ENCODE assay signal across 9 cellular contexts in the genomic region with DNA sequence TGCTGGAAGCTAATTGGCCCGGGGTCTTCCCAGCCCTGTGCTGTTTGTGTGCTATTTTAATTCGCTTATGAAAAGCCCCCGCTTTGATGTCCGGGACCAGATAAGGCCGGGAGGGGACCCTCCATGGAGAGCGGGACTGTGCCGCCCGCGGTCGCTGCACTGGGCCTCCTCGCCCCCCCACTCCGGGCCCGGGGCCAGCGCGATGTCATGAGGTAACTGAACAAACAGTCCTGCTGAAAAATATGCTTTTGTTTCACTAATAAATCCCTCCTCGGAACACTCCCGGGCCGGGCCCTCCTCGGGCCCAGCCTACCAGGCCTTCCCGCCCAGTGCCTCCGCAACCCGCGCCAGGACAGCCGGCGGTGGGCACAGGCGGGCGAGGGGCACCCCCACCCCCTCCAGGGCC.
DNase-seq lines count a peak whose midpoint lies in the region; ATAC-seq and TF ChIP-seq lines count a peak whose summit lies in the region.
"Had no signal": no experiment of that assay in that cellular context is flagged by ENCODE, and none has a peak within 500 bp of the region (broad histone marks: within the 10 kb centered on the region; RNA-seq: fewer than 3 reads in every experiment).

No MANE protein-coding gene starts in this region.

- H3K27ac ChIP-seq in SK-N-SH (ENCODE audit: low read depth in 2 of 2, low read length in 1 of 2) (no peak overlapping the region), lower lobe of right lung (peak overlapping the region; percentile 61), tibial artery (no peak overlapping the region), GM23338 (ENCODE audit: low read depth) (no peak overlapping the region)

- no peak overlapping the region for H3K27ac Mint-ChIP-seq in GM23338
- H3K27ac Mint-ChIP-seq: activated T-helper 2 cell treated with anti-CD3 and anti-CD28 coated beads, Interferon-gamma antibody, Interleukin-2, Interleukin-4, amounts not matched to agents 10 μg/mL and 5 μg/mL and 100 μg/mL, durations not matched to agents 14 hours and 24 hours and 36 hours had no signal

- H2AFZ ChIP-seq in SK-N-SH (ENCODE audit: low read depth), result no peak overlapping the region
- no peak overlapping the region for H2AFZ ChIP-seq in GM23338

- ATAC-seq in SK-N-SH treated with all-trans-retinoic acid at 6 μM for 48 hours (no peak), lower lobe of right lung (peak; percentile 79 to 83), GM23338 (no peak), GM18517 (IDR thresholded peaks at IDR 0.05; ENCODE audit: unreplicated experiment) (no peak), GM18870 (IDR thresholded peaks at IDR 0.05; ENCODE audit: unreplicated experiment) (no peak)

- no peak overlapping the region for H3K9ac ChIP-seq in SK-N-SH

- POLR2A ChIA-PET in SK-N-SH (lab: Yijun Ruan, JAX), result no interaction called here

- peaks cover 23% of the 10 kb centered on the region for H3K4me1 Mint-ChIP-seq in GM23338

- TF ChIP-seq CTCF in SK-N-SH (IDR thresholded peaks at IDR 0.05), result no peak
- TF ChIP-seq CTCF in lower lobe of right lung (IDR thresholded peaks at IDR 0.05), result no peak
- TF ChIP-seq CTCF in tibial artery (IDR thresholded peaks at IDR 0.05), result no peak
- TF ChIP-seq CTCF in GM23338 (conservative IDR thresholded peaks at IDR 0.05; ENCODE audit: low read depth in 2 of 2), result no peak

- H3K4me3 Mint-ChIP-seq in GM23338, result no peak overlapping the region

- H3K9me3 ChIP-seq in SK-N-SH, result no peaks in the 10 kb centered on the region
- H3K9me3 ChIP-seq in lower lobe of right lung, result no peaks in the 10 kb centered on the region
- H3K9me3 ChIP-seq in tibial artery, result peaks cover 0 to 5% (median 0%) of the 10 kb centered on the region in 3 donors

- peaks cover 0 to 5% of the 10 kb centered on the region in 2 experiments; a peak in 1 of 4 replicates for H3K4me1 ChIP-seq in SK-N-SH (ENCODE audit: control insufficient read depth in 1 of 2, insufficient read depth in 2 of 2, low read depth in 1 of 2, low read length in 1 of 2)
- H3K4me1 ChIP-seq in lower lobe of right lung, result peaks cover 34% of the 10 kb centered on the region
- H3K4me1 ChIP-seq in tibial artery, result peaks cover 0 to 26% (median 9%) of the 10 kb centered on the region in 4 donors
- no peaks in the 10 kb centered on the region; the same call in 1 of the 2 replicates for H3K4me1 ChIP-seq in GM23338 (ENCODE audit: insufficient read depth)

- no peaks in the 10 kb centered on the region for H4K20me1 ChIP-seq in SK-N-SH (ENCODE audit: insufficient read depth)
- no peaks in the 10 kb centered on the region for H4K20me1 ChIP-seq in GM23338 (replicated peaks; ENCODE audit: insufficient read depth)

- TF ChIP-seq EP300 in SK-N-SH (IDR thresholded peaks at IDR 0.05; ENCODE audit: borderline replicate concordance in 1 of 2, low read depth in 1 of 2, low read length in 1 of 2), result no peak

- H3F3A ChIP-seq in SK-N-SH (replicated peaks; ENCODE audit: insufficient read depth), result no peaks in the 10 kb centered on the region
- H3F3A ChIP-seq in GM23338 (replicated peaks; ENCODE audit: low read depth), result no peaks in the 10 kb centered on the region

- no peak for TF ChIP-seq RAD21 in SK-N-SH (IDR thresholded peaks at IDR 0.05; ENCODE audit: low read length)

- H3K27me3 Mint-ChIP-seq in GM23338 (ENCODE audit: insufficient read depth, low read depth, poor library complexity), result peaks cover 43% of the 10 kb centered on the region

- H3K36me3 ChIP-seq in SK-N-SH (replicated peaks in 1 of 2; ENCODE audit: control insufficient read depth in 1 of 2, insufficient read depth in 2 of 2, low read length in 1 of 2) (no peaks in the 10 kb centered on the region), lower lobe of right lung (no peaks in the 10 kb centered on the region), tibial artery (no peaks in the 10 kb centered on the region), GM23338 (ENCODE audit: insufficient read depth) (no peaks in the 10 kb centered on the region)

- H3K27me3 ChIP-seq in SK-N-SH (ENCODE audit: insufficient read depth), result no peaks in the 10 kb centered on the region
- H3K27me3 ChIP-seq in lower lobe of right lung (ENCODE audit: low read depth), result no peaks in the 10 kb centered on the region
- H3K27me3 ChIP-seq in tibial artery, result peaks cover 0 to 40% of the 10 kb centered on the region in 2 donors
- peaks cover 12% of the 10 kb centered on the region for H3K27me3 ChIP-seq in GM23338 (ENCODE audit: insufficient read depth)

- H3K36me3 Mint-ChIP-seq in GM23338 (ENCODE audit: low read depth), result no peaks in the 10 kb centered on the region; the same call in 2 of the 3 replicates

- CTCF ChIA-PET in SK-N-SH (lab: Yijun Ruan, JAX), result interaction anchor here (0.9 kb wide), 1 partner anchor 387 kb away, joined by 3 read pairs; no protein-coding TSS in a partner anchor

- H3K9me3 Mint-ChIP-seq in GM23338, result no peaks in the 10 kb centered on the region
- H3K9me3 Mint-ChIP-seq: activated T-helper 2 cell treated with anti-CD3 and anti-CD28 coated beads, Interferon-gamma antibody, Interleukin-2, Interleukin-4, amounts not matched to agents 10 μg/mL and 5 μg/mL and 100 μg/mL, durations not matched to agents 14 hours and 24 hours and 36 hours had no signal

- no peaks in the 10 kb centered on the region for H3K9me2 ChIP-seq in SK-N-SH
- H3K9me2 ChIP-seq in GM23338 (ENCODE audit: insufficient read depth), result no peaks in the 10 kb centered on the region

- no peak overlapping the region for H3K4me2 ChIP-seq in SK-N-SH
- no peak overlapping the region for H3K4me2 ChIP-seq in GM23338

- intact Hi-C loops in lower lobe of right lung (cut with DNase I), result no loop called here
- intact Hi-C loops in tibial artery (cut with DNase I; ENCODE audit: low total_unique reads), result no loop called here

- no peaks in the 10 kb centered on the region for H3K79me2 ChIP-seq in SK-N-SH (ENCODE audit: insufficient read depth)
- no peaks in the 10 kb centered on the region for H3K79me2 ChIP-seq in GM23338 (replicated peaks; ENCODE audit: insufficient read depth)

- 29% methylated on average over 19 of the region's 27 CpGs for WGBS in SK-N-SH (ENCODE audit: low lambda C conversion rate)

- H3K4me3 ChIP-seq in SK-N-SH (ENCODE audit: low read depth in 2 of 2, low read length in 1 of 2) (no peak overlapping the region), lower lobe of right lung (peak overlapping the region; percentile 29), tibial artery (no peak overlapping the region), GM23338 (no peak overlapping the region)

- DNase-seq in SK-N-SH (peak; percentile 67), dermis blood vessel endothelial cell (peak; percentile 12), lower lobe of right lung (peak; percentile 84), tibial artery (peak; percentile 71 to 75), GM23338 (ENCODE audit: low spot score) (no peak)

TF ChIP-seq in SK-N-SH, 30 proteins besides CTCF, POLR2A, EP300 and RAD21 (continues in another document):
- TF ChIP-seq MXI1 (IDR thresholded peaks at IDR 0.05; ENCODE audit: low read depth, low read length) (no peak), RFX5 (IDR thresholded peaks at IDR 0.05; ENCODE audit: low read length) (no peak), CHD2 (IDR thresholded peaks at IDR 0.05; ENCODE audit: low read length, partially characterized antibody) (no peak), ELF1 (IDR thresholded peaks at IDR 0.05) (no peak), FOXJ3 (CRISPR knock-in tag; IDR thresholded peaks at IDR 0.05) (no peak)
- TF ChIP-seq, protein P1, sequence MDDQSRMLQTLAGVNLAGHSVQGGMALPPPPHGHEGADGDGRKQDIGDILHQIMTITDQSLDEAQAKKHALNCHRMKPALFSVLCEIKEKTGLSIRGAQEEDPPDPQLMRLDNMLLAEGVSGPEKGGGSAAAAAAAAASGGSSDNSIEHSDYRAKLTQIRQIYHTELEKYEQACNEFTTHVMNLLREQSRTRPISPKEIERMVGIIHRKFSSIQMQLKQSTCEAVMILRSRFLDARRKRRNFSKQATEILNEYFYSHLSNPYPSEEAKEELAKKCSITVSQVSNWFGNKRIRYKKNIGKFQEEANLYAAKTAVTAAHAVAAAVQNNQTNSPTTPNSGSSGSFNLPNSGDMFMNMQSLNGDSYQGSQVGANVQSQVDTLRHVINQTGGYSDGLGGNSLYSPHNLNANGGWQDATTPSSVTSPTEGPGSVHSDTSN (IDR thresholded peaks at IDR 0.05), result no peak

TF ChIP-seq in SK-N-SH treated with all-trans-retinoic acid at 6 μM for 48 hours, 23 proteins besides CTCF, POLR2A, EP300 and RAD21 (continues in another document):
- TF ChIP-seq GLIS3 (CRISPR knock-in tag; IDR thresholded peaks at IDR 0.05) (no peak), TOX (CRISPR knock-in tag; IDR thresholded peaks at IDR 0.05; ENCODE audit: borderline replicate concordance) (no peak)

TF ChIP-seq in GM23338, 12 proteins besides CTCF, POLR2A, EP300 and RAD21 (continues in another document):
- TF ChIP-seq POLR2AphosphoS5 (IDR thresholded peaks at IDR 0.05; ENCODE audit: low read depth), result no peak
- no peak for TF ChIP-seq EZH2 (IDR thresholded peaks at IDR 0.05; ENCODE audit: low read depth, unreplicated experiment)
- TF ChIP-seq, protein P2, sequence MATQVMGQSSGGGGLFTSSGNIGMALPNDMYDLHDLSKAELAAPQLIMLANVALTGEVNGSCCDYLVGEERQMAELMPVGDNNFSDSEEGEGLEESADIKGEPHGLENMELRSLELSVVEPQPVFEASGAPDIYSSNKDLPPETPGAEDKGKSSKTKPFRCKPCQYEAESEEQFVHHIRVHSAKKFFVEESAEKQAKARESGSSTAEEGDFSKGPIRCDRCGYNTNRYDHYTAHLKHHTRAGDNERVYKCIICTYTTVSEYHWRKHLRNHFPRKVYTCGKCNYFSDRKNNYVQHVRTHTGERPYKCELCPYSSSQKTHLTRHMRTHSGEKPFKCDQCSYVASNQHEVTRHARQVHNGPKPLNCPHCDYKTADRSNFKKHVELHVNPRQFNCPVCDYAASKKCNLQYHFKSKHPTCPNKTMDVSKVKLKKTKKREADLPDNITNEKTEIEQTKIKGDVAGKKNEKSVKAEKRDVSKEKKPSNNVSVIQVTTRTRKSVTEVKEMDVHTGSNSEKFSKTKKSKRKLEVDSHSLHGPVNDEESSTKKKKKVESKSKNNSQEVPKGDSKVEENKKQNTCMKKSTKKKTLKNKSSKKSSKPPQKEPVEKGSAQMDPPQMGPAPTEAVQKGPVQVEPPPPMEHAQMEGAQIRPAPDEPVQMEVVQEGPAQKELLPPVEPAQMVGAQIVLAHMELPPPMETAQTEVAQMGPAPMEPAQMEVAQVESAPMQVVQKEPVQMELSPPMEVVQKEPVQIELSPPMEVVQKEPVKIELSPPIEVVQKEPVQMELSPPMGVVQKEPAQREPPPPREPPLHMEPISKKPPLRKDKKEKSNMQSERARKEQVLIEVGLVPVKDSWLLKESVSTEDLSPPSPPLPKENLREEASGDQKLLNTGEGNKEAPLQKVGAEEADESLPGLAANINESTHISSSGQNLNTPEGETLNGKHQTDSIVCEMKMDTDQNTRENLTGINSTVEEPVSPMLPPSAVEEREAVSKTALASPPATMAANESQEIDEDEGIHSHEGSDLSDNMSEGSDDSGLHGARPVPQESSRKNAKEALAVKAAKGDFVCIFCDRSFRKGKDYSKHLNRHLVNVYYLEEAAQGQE (IDR thresholded peaks at IDR 0.05; ENCODE audit: unreplicated experiment), result no peak
- no peak for TF ChIP-seq NANOG (IDR thresholded peaks at IDR 0.05; ENCODE audit: borderline replicate concordance)
- TF ChIP-seq STAT1 (IDR thresholded peaks at IDR 0.05; ENCODE audit: unreplicated experiment), result no peak

Comparison
In these comparisons a context has a peak if more than half of its experiments do, and no peak if none do; other contexts are left out.
1. ATAC-seq: peak in lower lobe of right lung (2 of 2); none in SK-N-SH treated with all-trans-retinoic acid at 6 μM for 48 hours (single experiment), GM23338 (single experiment), GM18517 (single experiment) and GM18870 (single experiment).